Comparison of ENCODE assay signal across 8 cellular contexts in genomic region chr6:75285156-75285639, GRCh38. TPM values are rescaled to one million over a fixed set of nuclear protein-coding genes. Genes with fewer than 3 reads are reported as not detected.
DNase-seq lines count a peak whose midpoint lies in the region; ATAC-seq and TF ChIP-seq lines count a peak whose summit lies in the region.

No MANE protein-coding gene starts in this region.

- H3K36me3 ChIP-seq in ES-I3 (ENCODE audit: insufficient read depth, low read length): no peaks in the 10 kb centered on the region
- H3K36me3 ChIP-seq in HAP-1 (replicated peaks): no peaks in the 10 kb centered on the region
- H3K36me3 ChIP-seq in RWPE2 (ENCODE audit: low read depth): no peaks in the 10 kb centered on the region
- H3K36me3 ChIP-seq in iPS-15b (ENCODE audit: control insufficient read depth, insufficient read depth, low read length): no peaks in the 10 kb centered on the region
- no peaks in the 10 kb centered on the region for H3K36me3 ChIP-seq in upper lobe of left lung

- peak overlapping the region; percentile 40 for H3K27ac ChIP-seq in RWPE2 (ENCODE audit: poor library complexity, severe bottlenecking)
- H3K27ac ChIP-seq in upper lobe of left lung: peak overlapping the region; percentile 91 to 94 (median 92)

- TF ChIP-seq CTCF in RWPE2 (IDR thresholded peaks at IDR 0.05; ENCODE audit: poor library complexity, severe bottlenecking): no peak
- TF ChIP-seq CTCF in upper lobe of left lung (IDR thresholded peaks at IDR 0.05): no peak

- peak overlapping the region; percentile 83 for H3K4me3 ChIP-seq in HAP-1
- H3K4me3 ChIP-seq in RWPE2 (ENCODE audit: severe bottlenecking): peak overlapping the region; percentile 85
- peak overlapping the region; percentile 47 for H3K4me3 ChIP-seq in iPS-15b (ENCODE audit: low read depth, low read length)
- H3K4me3 ChIP-seq in upper lobe of left lung: peak overlapping the region; percentile 52 to 93 (median 75)

- H3K4me1 ChIP-seq in ES-I3 (ENCODE audit: insufficient read depth, low read length) (peaks cover 6% of the 10 kb centered on the region), HAP-1 (peaks cover 47% of the 10 kb centered on the region), RWPE2 (ENCODE audit: insufficient read depth, poor library complexity, severe bottlenecking) (peaks cover 47% of the 10 kb centered on the region), iPS-15b (ENCODE audit: control insufficient read depth, insufficient read depth, low read length) (peaks cover 19% of the 10 kb centered on the region), upper lobe of left lung (peaks cover 34 to 42% (median 37%) of the 10 kb centered on the region in 4 donors)

- 1% methylated on average over 13 of the region's 13 CpGs for WGBS in upper lobe of left lung, 2 donors

- H3K27me3 ChIP-seq in HAP-1 (ENCODE audit: low read depth) (no peaks in the 10 kb centered on the region), RWPE2 (ENCODE audit: insufficient read depth, poor library complexity, severe bottlenecking) (no peaks in the 10 kb centered on the region), iPS-15b (ENCODE audit: control insufficient read depth, insufficient read depth, low read length) (no peaks in the 10 kb centered on the region), upper lobe of left lung (no peaks in the 10 kb centered on the region)

- TF ChIP-seq POLR2A in upper lobe of left lung (IDR thresholded peaks at IDR 0.05): peak in 1 of 4 donors; percentile 26

- in situ Hi-C loops in HAP-1 (cut with MboI; ENCODE audit: low sequenced_read_pairs): no loop called here

- H3K9ac ChIP-seq in ES-I3 (ENCODE audit: low read depth, low read length) (peak overlapping the region; percentile 69), iPS-15b (ENCODE audit: low read depth, low read length) (no peak overlapping the region)

- H3K9me3 ChIP-seq in ES-I3 (ENCODE audit: control insufficient read depth, insufficient read depth, low read length) (no peaks in the 10 kb centered on the region), HAP-1 (no peaks in the 10 kb centered on the region), RWPE2 (ENCODE audit: severe bottlenecking) (no peaks in the 10 kb centered on the region), iPS-15b (ENCODE audit: control insufficient read depth, insufficient read depth, low read length) (no peaks in the 10 kb centered on the region), upper lobe of left lung (no peaks in the 10 kb centered on the region)

- no peak for TF ChIP-seq EP300 in upper lobe of left lung (IDR thresholded peaks at IDR 0.05)

- no peak for DNase-seq in HAP-1 (ENCODE audit: low spot score in 2 of 2)
- no peak for DNase-seq in RWPE2 (ENCODE audit: low spot score)
- DNase-seq in upper lobe of left lung: no peak
- no peak for DNase-seq in GDM1 (lab: John Stamatoyannopoulos, UW)
- DNase-seq in ecto neural progenitor cell (ENCODE audit: low spot score): no peak
- no peak for DNase-seq in activated CD4-positive, alpha-beta T cell treated with anti-CD3 and anti-CD28 coated beads, Interleukin-2, amount 50 U/mL, for 1 hour

- ATAC-seq in RWPE2 (ENCODE audit: low read depth) (no peak), upper lobe of left lung (ENCODE audit: low FRiP score in 2 of 2) (peak in 1 of 2 donors; percentile 7)

RNA-seq across cellular contexts. Expression of gene TMEM30A, which starts 0.6 kb away (rescaled TPM):
- total RNA-seq in upper lobe of left lung: 100 to 1,000 TPM in 4 of 6 donors, 10 to 100 TPM in 2; 38.8 to 177 (median 140) TPM

RNA-seq across cellular contexts. Expression of gene COX7A2, which starts 41.6 kb away (rescaled TPM):
- 100 to 1,000 TPM in 3 of 6 donors, 10 to 100 TPM in 3; 38.8 to 309 (median 181) TPM for total RNA-seq in upper lobe of left lung
